ENCODE assay signal across 8 cellular contexts in genomic region chrX:49173544-49173943, GRCh38. TPM values are rescaled to one million over a fixed set of nuclear protein-coding genes. Genes with fewer than 3 reads are reported as not detected.
DNase-seq lines count a peak whose midpoint lies in the region; ATAC-seq and TF ChIP-seq lines count a peak whose summit lies in the region.
"Not testable (repeated sequence)": the region's sequence is repeated elsewhere in the genome, so short reads cannot be mapped to it uniquely, and the experiment has no call there.

No MANE protein-coding gene starts in this region.

- not testable (repeated sequence) for H3F3A ChIP-seq in Loucy (ENCODE audit: low read depth)

- peak overlapping the region; percentile 94 for H3K4me2 ChIP-seq in Loucy (ENCODE audit: low read depth, low read length, poor library complexity, severe bottlenecking)

- peaks cover 0 to 35% (median 4%) of the 10 kb centered on the region in 3 donors for H3K36me3 Mint-ChIP-seq in CD8-positive, alpha-beta memory T cell
- peaks cover 38% of the 10 kb centered on the region for H3K36me3 Mint-ChIP-seq in activated CD4-positive, alpha-beta T cell treated with anti-CD3 and anti-CD28 coated beads for 36 hours (ENCODE audit: low read depth)
- H3K36me3 Mint-ChIP-seq in activated naive CD4-positive, alpha-beta T cell treated with anti-CD3 and anti-CD28 coated beads, Interleukin-2, amount 50 U/mL, for 24 hours; immature natural killer cell: not testable (repeated sequence)
- peaks cover 65% of the 10 kb centered on the region for H3K36me3 Mint-ChIP-seq in dendritic cell treated with granulocyte-macrophage colony-stimulating factor and Interleukin-4, amounts not matched to agents 40 ng/mL and 50 ng/mL, for 4 days (ENCODE audit: low read depth)

- peak overlapping the region; percentile 95 for H3K9ac ChIP-seq in Loucy (ENCODE audit: low read depth, low read length, poor library complexity, severe bottlenecking)
- not testable (repeated sequence) for H3K9ac ChIP-seq in skeletal muscle tissue (ENCODE audit: low read depth in 1 of 3, low read length in 3 of 3)

- intact Hi-C loops in activated CD4-positive, alpha-beta T cell treated with anti-CD3 and anti-CD28 coated beads for 36 hours (cut with DNase I, micrococcal nuclease) = loop anchor here in 1 of 2 experiments (5.0 to 10.0 kb wide), 2 partner anchors 256 to 599 kb away; partner anchors contain the start of genes PIM2 and RBM3
- intact Hi-C loops in dendritic cell treated with granulocyte-macrophage colony-stimulating factor and Interleukin-4, amounts not matched to agents 40 ng/mL and 50 ng/mL, for 4 days (cut with micrococcal nuclease); transverse colon (cut with DNase I; ENCODE audit: low total_unique reads): not testable (repeated sequence)

- not testable (repeated sequence) for ATAC-seq in activated CD4-positive, alpha-beta T cell treated with anti-CD3 and anti-CD28 coated beads for 36 hours

- WGBS in transverse colon (ENCODE audit: low coverage in 1 of 2), 2 donors = 84% methylated on average over 8 of the region's 8 CpGs; no CpG with 5 or more reads in 1 of the 2 donors

- peaks cover 24% of the 10 kb centered on the region for H3K79me2 ChIP-seq in Loucy (ENCODE audit: insufficient read depth, low read length)

- CTCF ChIA-PET in CD8-positive, alpha-beta memory T cell (lab: Charles Lee) = not testable (repeated sequence)
- CTCF ChIA-PET in activated CD4-positive, alpha-beta T cell treated with anti-CD3 and anti-CD28 coated beads for 36 hours (lab: Charles Lee) = interaction anchor here (0.8 kb wide), 1 partner anchor 11 kb away, joined by 3 read pairs; no protein-coding TSS in a partner anchor

- not testable (repeated sequence) for H3K9me2 ChIP-seq in Loucy (replicated peaks; ENCODE audit: low read depth, low read length)

- peaks cover 8 to 16% (median 8%) of the 10 kb centered on the region in 3 donors for H3K4me1 Mint-ChIP-seq in CD8-positive, alpha-beta memory T cell
- peaks cover 23% of the 10 kb centered on the region for H3K4me1 Mint-ChIP-seq in activated CD4-positive, alpha-beta T cell treated with anti-CD3 and anti-CD28 coated beads for 36 hours
- H3K4me1 Mint-ChIP-seq in activated naive CD4-positive, alpha-beta T cell treated with anti-CD3 and anti-CD28 coated beads, Interleukin-2, amount 50 U/mL, for 24 hours = not testable (repeated sequence)
- peaks cover 69% of the 10 kb centered on the region for H3K4me1 Mint-ChIP-seq in dendritic cell treated with granulocyte-macrophage colony-stimulating factor and Interleukin-4, amounts not matched to agents 40 ng/mL and 50 ng/mL, for 4 days (ENCODE audit: low read depth)
- peaks cover 11 to 18% of the 10 kb centered on the region in 2 donors for H3K4me1 Mint-ChIP-seq in immature natural killer cell

- H3K9me3 ChIP-seq in CD8-positive, alpha-beta memory T cell (ENCODE audit: low read length); Loucy (ENCODE audit: insufficient read depth, low read depth, low read length); skeletal muscle tissue (ENCODE audit: control insufficient read depth in 3 of 3, low read length in 3 of 3); transverse colon: not testable (repeated sequence)

- in situ Hi-C loops in transverse colon (cut with MboI; ENCODE audit: low pct_ligation_motif_present in 1 of 4, low pct_unique_long_range_greater_than_20kb in 1 of 4, low sequenced_read_pairs in 3 of 4) = not testable (repeated sequence)

- TF ChIP-seq EP300 in transverse colon (IDR thresholded peaks at IDR 0.05; ENCODE audit: low read depth) = not testable (repeated sequence)

- H2AFZ ChIP-seq in Loucy (ENCODE audit: low read length) = not testable (repeated sequence)

- H3K27me3 ChIP-seq in CD8-positive, alpha-beta memory T cell (ENCODE audit: insufficient read depth, low read length, poor library complexity, severe bottlenecking); Loucy (ENCODE audit: insufficient read depth, low read length, poor library complexity, severe bottlenecking); skeletal muscle tissue (ENCODE audit: control insufficient read depth in 3 of 3, insufficient read depth in 3 of 3, low read length in 3 of 3); transverse colon: not testable (repeated sequence)

- not testable (repeated sequence) for H3K36me3 ChIP-seq in CD8-positive, alpha-beta memory T cell (ENCODE audit: insufficient read depth, low read length); Loucy (ENCODE audit: insufficient read depth, low read length); transverse colon
- peaks cover 4 to 18% (median 5%) of the 10 kb centered on the region in 3 donors for H3K36me3 ChIP-seq in skeletal muscle tissue (ENCODE audit: control insufficient read depth in 3 of 3, insufficient read depth in 3 of 3, low read length in 3 of 3)

- not testable (repeated sequence) for H3K4me3 ChIP-seq in CD8-positive, alpha-beta memory T cell (ENCODE audit: low read length); transverse colon
- H3K4me3 ChIP-seq in Loucy (ENCODE audit: low read length, poor library complexity, severe bottlenecking) (peak overlapping the region; percentile 90), skeletal muscle tissue (ENCODE audit: low read length in 3 of 3) (peak overlapping the region in 1 of 3 donors; percentile 83)

- H3K27ac ChIP-seq in CD8-positive, alpha-beta memory T cell (ENCODE audit: low read depth, low read length) = peak overlapping the region; percentile 59
- H3K27ac ChIP-seq in skeletal muscle tissue (ENCODE audit: low read depth, low read length) (peak overlapping the region; percentile 93), transverse colon (peak overlapping the region; percentile 90 to 96 (median 93))

- not testable (repeated sequence) for H3K9me3 Mint-ChIP-seq in CD8-positive, alpha-beta memory T cell; activated CD4-positive, alpha-beta T cell treated with anti-CD3 and anti-CD28 coated beads for 36 hours (ENCODE audit: low read depth); activated naive CD4-positive, alpha-beta T cell treated with anti-CD3 and anti-CD28 coated beads, Interleukin-2, amount 50 U/mL, for 24 hours; dendritic cell treated with granulocyte-macrophage colony-stimulating factor and Interleukin-4, amounts not matched to agents 40 ng/mL and 50 ng/mL, for 4 days; immature natural killer cell

- DNase-seq in CD8-positive, alpha-beta memory T cell; activated CD4-positive, alpha-beta T cell treated with anti-CD3 and anti-CD28 coated beads for 36 hours; immature natural killer cell; transverse colon: not testable (repeated sequence)

- not testable (repeated sequence) for TF ChIP-seq CTCF in Loucy (conservative IDR thresholded peaks at IDR 0.05; ENCODE audit: low read length); transverse colon (IDR thresholded peaks at IDR 0.05)

- POLR2A ChIA-PET in CD8-positive, alpha-beta memory T cell (lab: Charles Lee); activated CD4-positive, alpha-beta T cell treated with anti-CD3 and anti-CD28 coated beads for 36 hours (lab: Charles Lee): not testable (repeated sequence)

- H3K27me3 Mint-ChIP-seq in CD8-positive, alpha-beta memory T cell; activated CD4-positive, alpha-beta T cell treated with anti-CD3 and anti-CD28 coated beads for 36 hours; activated naive CD4-positive, alpha-beta T cell treated with anti-CD3 and anti-CD28 coated beads, Interleukin-2, amount 50 U/mL, for 24 hours; dendritic cell treated with granulocyte-macrophage colony-stimulating factor and Interleukin-4, amounts not matched to agents 40 ng/mL and 50 ng/mL, for 4 days; immature natural killer cell (ENCODE audit: low read depth in 3 of 3): not testable (repeated sequence)

- H3K27ac Mint-ChIP-seq in CD8-positive, alpha-beta memory T cell = peak overlapping the region in 6 of 8 donors; percentile 51 to 94 (median 82)
- H3K27ac Mint-ChIP-seq in activated CD4-positive, alpha-beta T cell treated with anti-CD3 and anti-CD28 coated beads for 36 hours = not testable (repeated sequence)
- peak overlapping the region; percentile 46 for H3K27ac Mint-ChIP-seq in activated naive CD4-positive, alpha-beta T cell treated with anti-CD3 and anti-CD28 coated beads, Interleukin-2, amount 50 U/mL, for 24 hours
- H3K27ac Mint-ChIP-seq in dendritic cell treated with granulocyte-macrophage colony-stimulating factor and Interleukin-4, amounts not matched to agents 40 ng/mL and 50 ng/mL, for 4 days = peak overlapping the region; percentile 94
- peak overlapping the region in 3 of 6 donors; percentile 49 to 81 (median 73) for H3K27ac Mint-ChIP-seq in immature natural killer cell

- not testable (repeated sequence) for H3K4me1 ChIP-seq in CD8-positive, alpha-beta memory T cell (ENCODE audit: insufficient read depth, low read length)
- H3K4me1 ChIP-seq in Loucy (ENCODE audit: insufficient read depth, low read length, poor library complexity, severe bottlenecking) (peaks cover 19% of the 10 kb centered on the region), skeletal muscle tissue (ENCODE audit: control insufficient read depth in 3 of 3, insufficient read depth in 3 of 3, low read length in 3 of 3) (peaks cover 0 to 26% (median 14%) of the 10 kb centered on the region in 3 donors), transverse colon (peaks cover 4 to 22% (median 10%) of the 10 kb centered on the region in 4 donors)

- H3K4me3 Mint-ChIP-seq in CD8-positive, alpha-beta memory T cell = peak overlapping the region in 2 of 7 donors; percentile 84 to 86
- H3K4me3 Mint-ChIP-seq in activated CD4-positive, alpha-beta T cell treated with anti-CD3 and anti-CD28 coated beads for 36 hours = peak overlapping the region; percentile 88
- H3K4me3 Mint-ChIP-seq in activated naive CD4-positive, alpha-beta T cell treated with anti-CD3 and anti-CD28 coated beads, Interleukin-2, amount 50 U/mL, for 24 hours = peak overlapping the region; percentile 86
- peak overlapping the region; percentile 87 for H3K4me3 Mint-ChIP-seq in dendritic cell treated with granulocyte-macrophage colony-stimulating factor and Interleukin-4, amounts not matched to agents 40 ng/mL and 50 ng/mL, for 4 days
- H3K4me3 Mint-ChIP-seq in immature natural killer cell = peak overlapping the region in 4 of 5 donors; percentile 75 to 88 (median 78)

- peaks cover 15% of the 10 kb centered on the region for H4K20me1 ChIP-seq in Loucy (ENCODE audit: insufficient read depth, low read length, poor library complexity, severe bottlenecking)

- not testable (repeated sequence) for TF ChIP-seq POLR2A in transverse colon (IDR thresholded peaks at IDR 0.05)

RNA-seq across cellular contexts. Expression of gene PLP2, which starts 1.8 kb away (rescaled TPM):
- total RNA-seq in CD8-positive, alpha-beta memory T cell = 10 to 100 TPM; 95.2 to 98.1 TPM
- polyA plus RNA-seq in CD8-positive, alpha-beta memory T cell = 160 TPM
- total RNA-seq in activated CD4-positive, alpha-beta T cell treated with anti-CD3 and anti-CD28 coated beads for 36 hours = 100 to 1,000 TPM; 174 to 202 TPM
- 10 to 100 TPM; 40.5 to 64.6 (median 45.7) TPM for polyA plus RNA-seq in immature natural killer cell
- total RNA-seq in skeletal muscle tissue (19.3 TPM), transverse colon (10 to 100 TPM; 31.0 to 60.3 (median 43.2) TPM)

RNA-seq across cellular contexts. Expression of gene MAGIX, which starts 11.0 kb away (rescaled TPM):
- total RNA-seq in CD8-positive, alpha-beta memory T cell = 1 to 10 TPM; 1.4 TPM
- 0.25 TPM for polyA plus RNA-seq in CD8-positive, alpha-beta memory T cell
- 1 to 10 TPM in 1 of 2 experiments, under 1 TPM in 1; 0.49 to 1.3 TPM for total RNA-seq in activated CD4-positive, alpha-beta T cell treated with anti-CD3 and anti-CD28 coated beads for 36 hours
- 1 to 10 TPM in 2 of 3 donors, under 1 TPM in 1; 0.96 to 2.2 (median 1.6) TPM for polyA plus RNA-seq in immature natural killer cell
- total RNA-seq in skeletal muscle tissue (2.1 TPM), transverse colon (10 to 100 TPM in 3 of 4 donors, 1 to 10 TPM in 1; 5.6 to 28.8 (median 12.7) TPM)

RNA-seq across cellular contexts. Expression of gene PRICKLE3, which starts 12.6 kb away (rescaled TPM):
- total RNA-seq in CD8-positive, alpha-beta memory T cell = 10 to 100 TPM; 13.3 to 13.5 TPM
- polyA plus RNA-seq in CD8-positive, alpha-beta memory T cell = 3.0 TPM
- 10 to 100 TPM; 22.3 to 23.0 TPM for total RNA-seq in activated CD4-positive, alpha-beta T cell treated with anti-CD3 and anti-CD28 coated beads for 36 hours
- 1 to 10 TPM in 2 of 3 donors, not detected in 1; 2.1 to 4.1 TPM for polyA plus RNA-seq in immature natural killer cell
- total RNA-seq in skeletal muscle tissue = 2.6 TPM
- total RNA-seq in transverse colon = 10 to 100 TPM; 14.5 to 40.0 (median 33.2) TPM

RNA-seq across cellular contexts. Expression of gene SYP, which starts 26.4 kb away (rescaled TPM):
- 1 to 10 TPM; 1.9 to 2.5 TPM for total RNA-seq in CD8-positive, alpha-beta memory T cell
- polyA plus RNA-seq in CD8-positive, alpha-beta memory T cell = 0.25 TPM
- total RNA-seq in activated CD4-positive, alpha-beta T cell treated with anti-CD3 and anti-CD28 coated beads for 36 hours = 1 to 10 TPM; 7.2 to 8.5 TPM
- under 1 TPM in 2 of 3 donors, not detected in 1; 0.29 to 0.43 TPM for polyA plus RNA-seq in immature natural killer cell
- total RNA-seq in skeletal muscle tissue = 1.0 TPM
- total RNA-seq in transverse colon = 1 to 10 TPM; 1.1 to 7.6 (median 5.0) TPM

RNA-seq across cellular contexts. Expression of gene GPKOW, which starts 50.0 kb away (rescaled TPM):
- total RNA-seq in CD8-positive, alpha-beta memory T cell = 10 to 100 TPM; 20.4 to 23.3 TPM
- polyA plus RNA-seq in CD8-positive, alpha-beta memory T cell = 31.8 TPM
- 10 to 100 TPM; 17.8 to 21.2 TPM for total RNA-seq in activated CD4-positive, alpha-beta T cell treated with anti-CD3 and anti-CD28 coated beads for 36 hours
- polyA plus RNA-seq in immature natural killer cell = 10 to 100 TPM; 26.3 to 55.3 (median 27.2) TPM
- total RNA-seq in skeletal muscle tissue (20.4 TPM), transverse colon (10 to 100 TPM; 10.7 to 21.8 (median 18.0) TPM)
